ENCODE assay signal across 10 cellular contexts in the genomic region with DNA sequence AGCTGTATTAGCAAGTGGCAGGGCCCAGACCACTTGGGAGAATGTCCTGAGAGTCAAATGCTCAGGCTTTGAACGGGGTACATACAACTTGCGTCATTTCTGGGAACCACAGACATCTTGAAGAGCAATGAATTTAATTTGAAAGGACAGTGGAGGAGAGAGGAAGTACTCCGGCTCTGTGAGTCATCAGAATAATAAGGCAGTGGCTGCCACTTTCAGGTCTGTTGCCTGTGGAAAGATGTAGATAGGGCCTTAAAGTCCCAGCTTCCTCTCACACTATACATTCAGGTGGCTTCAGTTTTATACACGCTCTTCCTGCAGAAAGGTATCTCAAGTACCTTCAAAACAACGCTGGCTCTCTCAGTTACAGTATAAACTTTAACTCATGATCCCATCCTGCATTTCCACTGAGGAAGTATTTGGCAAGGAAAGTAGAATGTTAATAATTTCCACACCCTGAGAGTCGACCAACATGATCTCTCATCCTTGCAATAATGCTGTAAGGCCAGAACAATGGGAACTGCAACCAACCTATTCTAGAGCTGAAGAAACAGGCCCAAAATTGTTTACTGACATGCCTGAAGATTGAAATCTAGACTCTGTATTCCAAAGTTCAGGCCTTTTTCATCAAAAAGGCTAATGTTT. TPM values are rescaled to one million over a fixed set of nuclear protein-coding genes. Genes with fewer than 3 reads are reported as not detected.
DNase-seq lines count a peak whose midpoint lies in the region; ATAC-seq lines count a peak whose summit lies in the region.
"Had no signal": no experiment of that assay in that cellular context is flagged by ENCODE, and none has a peak within 500 bp of the region (broad histone marks: within the 10 kb centered on the region; RNA-seq: fewer than 3 reads in every experiment).

No MANE protein-coding gene starts in this region.

- peak; percentile 4 for DNase-seq in GDM1 (lab: John Stamatoyannopoulos, UW)
- DNase-seq in SKM-1 (lab: John Stamatoyannopoulos, UW; ENCODE audit: unreplicated experiment), result peak; percentile 22
- no peak for DNase-seq in left colon
- no peak for DNase-seq in activated CD4-positive, alpha-beta T cell treated with anti-CD3 and anti-CD28 coated beads, Interleukin-2, amount 50 U/mL, for 48 hours
- no peak for DNase-seq in NK-92 treated with Interleukin-12 subunit alpha and Interleukin-12 subunit beta, amount 100 ng/mL, for 24 hours (lab: John Stamatoyannopoulos, UW)
- DNase-seq: glutamatergic neuron, sigmoid colon had no signal

- peak; percentile 82 for ATAC-seq in HG03432 (IDR thresholded peaks at IDR 0.05; ENCODE audit: unreplicated experiment)
- peak; percentile 43 for ATAC-seq in left colon
- no peak for ATAC-seq in HG02970 (IDR thresholded peaks at IDR 0.05; ENCODE audit: low FRiP score, unreplicated experiment)
- ATAC-seq in GM21526 (IDR thresholded peaks at IDR 0.05; ENCODE audit: low FRiP score, unreplicated experiment), result no peak

- intact Hi-C loops in left colon (cut with DNase I, micrococcal nuclease), result no loop called here

RNA-seq across cellular contexts. Expression of a gene that starts 6.8 kb away (rescaled TPM):
- total RNA-seq in left colon, result 10 to 100 TPM; 33.6 to 80.5 TPM

Comparison
In these comparisons a context has a peak if more than half of its experiments do, and no peak if none do; other contexts are left out.
1. DNase-seq: peak in GDM1 (single experiment) and SKM-1 (single experiment); none in left colon (0 of 2), activated CD4-positive, alpha-beta T cell treated with anti-CD3 and anti-CD28 coated beads, Interleukin-2, amount 50 U/mL, for 48 hours (0 of 2) and NK-92 treated with Interleukin-12 subunit alpha and Interleukin-12 subunit beta, amount 100 ng/mL, for 24 hours (single experiment).
2. ATAC-seq: peak in HG03432 (single experiment) and left colon (single experiment); none in HG02970 (single experiment) and GM21526 (single experiment).